Comparison of ENCODE assay signal across 1 cellular context in genomic region chr1:115364776-115365155, GRCh38.
TF ChIP-seq lines count a peak whose summit lies in the region.

No MANE protein-coding gene starts in this region.

TF ChIP-seq in SK-N-SH, 30 proteins besides CTCF, POLR2A, EP300 and RAD21 (continued from another document):
- TF ChIP-seq RCOR1 (IDR thresholded peaks at IDR 0.05; ENCODE audit: low read length) (peak; percentile 82), MXI1 (IDR thresholded peaks at IDR 0.05; ENCODE audit: low read depth, low read length) (no peak), FOSL2 (IDR thresholded peaks at IDR 0.05; ENCODE audit: borderline replicate concordance, low read depth) (no peak), MEF2A (IDR thresholded peaks at IDR 0.05; ENCODE audit: borderline replicate concordance, low read depth) (no peak), TAF1 (IDR thresholded peaks at IDR 0.05; ENCODE audit: borderline replicate concordance, low read depth, low read length) (no peak), REST (IDR thresholded peaks at IDR 0.05; ENCODE audit: low read depth, low read length) (no peak), MAX (IDR thresholded peaks at IDR 0.05; ENCODE audit: low read depth) (no peak), NRF1 (IDR thresholded peaks at IDR 0.05; ENCODE audit: low read depth, low read length) (no peak), TCF12 (IDR thresholded peaks at IDR 0.05) (peak; percentile 52; the same call in 1 of the 2 replicates), NFIC (IDR thresholded peaks at IDR 0.05; ENCODE audit: borderline replicate concordance) (no peak), YY1 (IDR thresholded peaks at IDR 0.05; ENCODE audit: low read depth) (no peak), GABPA (IDR thresholded peaks at IDR 0.05; ENCODE audit: low read depth) (no peak), IRF3 (IDR thresholded peaks at IDR 0.05; ENCODE audit: low read depth, low read length) (no peak), USF2 (IDR thresholded peaks at IDR 0.05; ENCODE audit: borderline replicate concordance, low read depth, low read length) (no peak), CHD2 (IDR thresholded peaks at IDR 0.05; ENCODE audit: low read length, partially characterized antibody) (peak; percentile 63), EZH2phosphoT487 (IDR thresholded peaks at IDR 0.05; ENCODE audit: borderline replicate concordance, low read depth) (no peak), POLR2AphosphoS5 (IDR thresholded peaks at IDR 0.05; ENCODE audit: low read depth, low read length) (no peak), SMC3 (IDR thresholded peaks at IDR 0.05; ENCODE audit: low read depth, low read length) (no peak), GATA2 (CRISPR knock-in tag; IDR thresholded peaks at IDR 0.05) (peak; percentile 54; the same call in 1 of the 2 replicates), PBX3 (IDR thresholded peaks at IDR 0.05) (peak; percentile 16; the same call in 1 of the 2 replicates), RFX5 (IDR thresholded peaks at IDR 0.05; ENCODE audit: low read length) (no peak), ELF1 (IDR thresholded peaks at IDR 0.05) (no peak)
